In the genomic region with DNA sequence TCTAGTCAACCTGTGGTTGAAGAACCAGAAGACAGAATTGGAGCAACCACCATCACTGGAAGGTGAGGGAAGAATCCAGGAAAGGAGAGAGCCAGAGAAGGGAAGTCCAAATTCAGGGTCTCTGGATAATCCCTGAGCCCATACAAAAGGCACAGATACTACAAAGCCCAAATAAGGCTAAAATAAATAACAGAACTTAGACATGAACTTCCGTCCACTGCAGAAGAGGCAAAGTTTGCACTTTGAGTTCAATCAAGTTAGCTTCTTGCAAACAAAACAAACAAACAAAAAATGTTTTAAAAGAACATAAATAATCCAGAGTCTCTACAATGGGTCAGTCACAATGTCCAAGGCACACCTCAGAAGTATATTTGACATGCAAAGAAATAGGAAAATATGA, we compare ENCODE assay signal across 10 cellular contexts. TPM values are rescaled to one million over a fixed set of nuclear protein-coding genes. Genes with fewer than 3 reads are reported as not detected.
"Had no signal": no experiment of that assay in that cellular context is flagged by ENCODE, and none has a peak within 500 bp of the region (broad histone marks: within the 10 kb centered on the region; RNA-seq: fewer than 3 reads in every experiment).

No MANE protein-coding gene starts in this region.

- H3K27ac Mint-ChIP-seq: H9, IgD-negative memory B cell had no signal

- H3K9ac ChIP-seq: GM23248, KMS-11 had no signal

- H3K9me3 Mint-ChIP-seq: H9, IgD-negative memory B cell had no signal

- H3K4me3 Mint-ChIP-seq: H9, IgD-negative memory B cell had no signal

- DNase-seq: GM23248, H9, HCEC 1CT, Karpas-422 had no signal

- H2AFZ ChIP-seq: GM23248 had no signal

- H3K27ac ChIP-seq: GM23248, KMS-11 had no signal

- H3K4me2 ChIP-seq: KMS-11 had no signal

- H3K4me1 Mint-ChIP-seq: IgD-negative memory B cell had no signal

- FAIRE-seq: H1, H54, HTR-8/SVneo had no signal

- H3K36me3 Mint-ChIP-seq: IgD-negative memory B cell had no signal

- H3K4me3 ChIP-seq: GM23248 had no signal

RNA-seq across cellular contexts. Expression of gene CFAP77, which starts 21.0 kb away (rescaled TPM):
- total RNA-seq: GM23248, HT-29 had no signal
- polyA plus RNA-seq: GM23248, IgD-negative memory B cell had no signal
